In the genomic region with DNA sequence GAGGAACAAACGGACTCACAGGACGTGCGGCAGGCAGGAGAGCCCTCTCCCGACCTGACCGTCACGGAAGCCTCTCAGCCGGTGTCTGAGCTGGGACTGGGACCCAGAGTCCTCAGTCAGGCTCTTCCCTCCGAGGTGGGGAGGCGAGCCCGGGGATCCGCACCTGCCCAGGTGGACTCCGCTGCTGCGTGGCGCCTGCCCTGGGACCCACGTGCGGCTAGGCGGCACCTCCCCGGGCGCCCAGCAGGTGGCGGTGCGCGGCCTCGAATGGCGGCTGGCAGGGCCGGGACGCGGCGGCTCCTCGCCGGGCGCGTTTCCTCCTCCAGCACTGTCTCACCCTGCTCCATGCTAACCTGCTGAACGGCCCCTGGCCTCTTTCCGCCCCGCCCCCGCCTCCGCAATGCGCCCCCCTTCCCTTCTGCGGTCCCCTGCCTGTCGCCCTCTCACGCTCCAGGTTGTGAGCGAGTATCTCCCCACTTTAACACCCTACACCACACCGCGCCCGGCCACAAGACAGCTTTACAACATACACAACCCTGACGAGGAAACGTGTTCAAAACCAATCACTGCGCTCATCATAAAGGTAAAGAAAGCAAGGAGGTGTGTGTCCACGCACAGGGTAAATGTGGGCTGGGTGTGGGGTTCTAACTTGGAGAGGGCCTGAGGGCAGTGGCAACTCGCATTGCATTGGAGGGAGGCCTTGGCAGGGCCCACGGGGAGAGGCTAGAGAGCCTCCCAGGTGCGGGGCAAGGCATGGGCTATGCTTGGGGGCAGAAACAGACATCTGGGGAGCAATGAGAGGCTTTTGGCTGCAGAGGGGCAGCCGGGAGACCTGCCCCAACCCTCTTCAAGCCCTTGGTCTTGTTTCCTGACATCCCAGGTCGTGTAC, we compare ENCODE assay signal across 8 cellular contexts. TPM values are rescaled to one million over a fixed set of nuclear protein-coding genes. Genes with fewer than 3 reads are reported as not detected.
DNase-seq lines count a peak whose midpoint lies in the region; ATAC-seq and TF ChIP-seq lines count a peak whose summit lies in the region.

No MANE protein-coding gene starts in this region.

- intact Hi-C loops in activated CD8-positive, alpha-beta T cell treated with anti-CD3 and anti-CD28 coated beads for 36 hours (cut with micrococcal nuclease) = no loop called here

- no peak overlapping the region; the same call in 1 of the 2 replicates for H3K4me3 ChIP-seq in AG10803 (ENCODE audit: low read length)

- no peak overlapping the region for H3K27ac Mint-ChIP-seq in activated CD8-positive, alpha-beta T cell treated with anti-CD3 and anti-CD28 coated beads for 36 hours

- DNase-seq in AG10803 (ENCODE audit: low read depth) (peak; percentile 34), NCI-H748 treated with DMSO at 0.1 percent for 48 hours (lab: John Stamatoyannopoulos, UW) (peak; percentile 49), medulla oblongata (ENCODE audit: extremely low spot score) (peak; percentile 38)
- peak; percentile 84 for DNase-seq in activated CD8-positive, alpha-beta T cell treated with anti-CD3 and anti-CD28 coated beads for 36 hours
- DNase-seq in effector CD8-positive, alpha-beta T cell (lab: John Stamatoyannopoulos, UW) = peak; percentile 57
- peak; percentile 52 to 62 for DNase-seq in stimulated activated CD8-positive, alpha-beta memory T cell treated with anti-CD3 and anti-CD28 coated beads, Interleukin-15, amount 100 ng/mL, for 4 hours (ENCODE audit: low read depth in 2 of 2)

- CTCF ChIA-PET in activated CD8-positive, alpha-beta T cell treated with anti-CD3 and anti-CD28 coated beads for 36 hours (lab: Charles Lee) = interaction anchor here (0.8 to 4.5 kb wide), 16 partner anchors 10 to 361 kb away, joined by 3 to 22 read pairs (median 4); no protein-coding TSS in a partner anchor

- H3K36me3 Mint-ChIP-seq in activated CD8-positive, alpha-beta T cell treated with anti-CD3 and anti-CD28 coated beads for 36 hours (ENCODE audit: low read depth) = no peaks in the 10 kb centered on the region

- peak overlapping the region; percentile 9 for H3K4me3 Mint-ChIP-seq in activated CD8-positive, alpha-beta T cell treated with anti-CD3 and anti-CD28 coated beads for 36 hours

- H3K4me1 Mint-ChIP-seq in activated CD8-positive, alpha-beta T cell treated with anti-CD3 and anti-CD28 coated beads for 36 hours (ENCODE audit: low read depth) = peaks cover 16% of the 10 kb centered on the region

- peak; percentile 57 for ATAC-seq in GM21825 (IDR thresholded peaks at IDR 0.05; ENCODE audit: unreplicated experiment)
- ATAC-seq in activated CD8-positive, alpha-beta T cell treated with anti-CD3 and anti-CD28 coated beads for 36 hours = peak; percentile 97
- ATAC-seq in GM18502 (IDR thresholded peaks at IDR 0.05; ENCODE audit: poor library complexity, unreplicated experiment) = no peak

- peak; percentile 52 for TF ChIP-seq CTCF in AG10803 (conservative IDR thresholded peaks at IDR 0.05; ENCODE audit: low read length)
- peak; percentile 97 for TF ChIP-seq CTCF in activated CD8-positive, alpha-beta T cell treated with anti-CD3 and anti-CD28 coated beads for 36 hours (IDR thresholded peaks at IDR 0.05)

- no peaks in the 10 kb centered on the region for H3K9me3 Mint-ChIP-seq in activated CD8-positive, alpha-beta T cell treated with anti-CD3 and anti-CD28 coated beads for 36 hours

- H3K27me3 Mint-ChIP-seq in activated CD8-positive, alpha-beta T cell treated with anti-CD3 and anti-CD28 coated beads for 36 hours = peaks cover 18% of the 10 kb centered on the region

- POLR2A ChIA-PET in activated CD8-positive, alpha-beta T cell treated with anti-CD3 and anti-CD28 coated beads for 36 hours (lab: Charles Lee) = interaction anchor here (0.6 kb wide), 1 partner anchor 30 kb away, joined by 3 read pairs; no protein-coding TSS in a partner anchor

RNA-seq across cellular contexts. Expression of a gene that starts 25.9 kb away (rescaled TPM):
- total RNA-seq in activated CD8-positive, alpha-beta T cell treated with anti-CD3 and anti-CD28 coated beads for 36 hours = 100 to 1,000 TPM; 114 to 121 TPM

Comparison
In these comparisons a context has a peak if more than half of its experiments do, and no peak if none do; other contexts are left out.
1. DNase-seq: peak in every context shown above with its lines; median percentile 84 in activated CD8-positive, alpha-beta T cell treated with anti-CD3 and anti-CD28 coated beads for 36 hours; 57 in effector CD8-positive, alpha-beta T cell; 57 in stimulated activated CD8-positive, alpha-beta memory T cell treated with anti-CD3 and anti-CD28 coated beads, Interleukin-15, amount 100 ng/mL, for 4 hours; 49 in NCI-H748 treated with DMSO at 0.1 percent for 48 hours; 38 in medulla oblongata; 34 in AG10803.